In the genomic region with DNA sequence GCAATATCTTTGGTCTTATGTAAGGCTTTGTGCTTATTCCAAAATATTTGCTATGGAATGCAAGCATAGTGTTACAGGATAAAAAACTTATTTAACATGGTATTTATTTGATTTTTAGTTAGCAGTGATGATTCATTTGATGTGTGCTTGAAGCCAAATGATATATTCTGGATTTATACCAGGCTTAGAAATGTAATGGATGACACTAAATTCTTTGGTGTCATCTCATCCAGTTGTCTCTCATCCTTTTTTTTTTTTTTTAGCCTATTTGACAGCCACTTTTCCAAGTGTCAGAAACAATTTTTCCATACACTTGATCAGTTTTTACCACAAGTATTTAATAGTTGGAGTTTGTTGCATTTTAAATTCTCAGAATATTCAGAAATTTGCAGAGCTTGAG, we compare ENCODE assay signal across 22 cellular contexts.
"Had no signal": no experiment of that assay in that cellular context is flagged by ENCODE, and none has a peak within 500 bp of the region (broad histone marks: within the 10 kb centered on the region; RNA-seq: fewer than 3 reads in every experiment).

No MANE protein-coding gene starts in this region.

- H3K27me3 ChIP-seq: brain microvascular endothelial cell, foreskin keratinocyte, right atrium auricular region had no signal

- H3K9me3 ChIP-seq: right atrium auricular region had no signal

- FAIRE-seq: small intestine had no signal

- H3K27me3 Mint-ChIP-seq: activated CD4-positive, alpha-beta T cell treated with anti-CD3 and anti-CD28 coated beads, Interleukin-2, amount 10 ng/mL, durations not matched to agents 7 days and 5 days; activated naive CD8-positive, alpha-beta T cell; dendritic cell treated with granulocyte-macrophage colony-stimulating factor and Interleukin-4, amounts not matched to agents 40 ng/mL and 50 ng/mL, for 4 days; effector memory CD8-positive, alpha-beta T cell; progenitor cell of endocrine pancreas; T-cell; type B pancreatic cell had no signal

- H3K27ac ChIP-seq: brain microvascular endothelial cell, foreskin keratinocyte, right atrium auricular region had no signal

- DNase-seq: activated CD4-positive, alpha-beta T cell treated with anti-CD3 and anti-CD28 coated beads, Interleukin-2, amount 10 ng/mL, durations not matched to agents 7 days and 5 days; activated CD8-positive, alpha-beta memory T cell treated with anti-CD3 and anti-CD28 coated beads, Interleukin-2, amount 50 U/mL, for 48 hours; activated gamma-delta T cell; activated T-cell treated with anti-CD3 and anti-CD28 coated beads, Interleukin-2, amount 50 U/mL, for 72 hours; amygdala; brain microvascular endothelial cell; effector memory CD8-positive, alpha-beta T cell; foreskin keratinocyte; immature natural killer cell; occipital lobe; small intestine; stimulated activated CD4-positive, alpha-beta T cell treated with anti-CD3 and anti-CD28 coated beads, Interleukin-4, amount 100 ng/mL, for 4 hours; stimulated activated CD8-positive, alpha-beta memory T cell treated with anti-CD3 and anti-CD28 coated beads, Interleukin-4, amount 100 ng/mL, for 48 hours; stimulated activated naive CD4-positive, alpha-beta T cell treated with Interleukin-2 at 50 U/mL for 16 hours; T-cell; T-helper 9 cell had no signal

- H3K36me3 Mint-ChIP-seq: type B pancreatic cell had no signal

- H3K4me1 Mint-ChIP-seq: activated CD4-positive, alpha-beta T cell treated with anti-CD3 and anti-CD28 coated beads, Interleukin-2, amount 10 ng/mL, durations not matched to agents 7 days and 5 days; immature natural killer cell had no signal

- ATAC-seq: activated T-cell treated with anti-CD3 and anti-CD28 coated beads, Interleukin-2, amount 50 U/mL, for 72 hours; effector memory CD8-positive, alpha-beta T cell; foreskin keratinocyte; T-cell had no signal

- H3K9me3 Mint-ChIP-seq: activated T-cell treated with anti-CD3 and anti-CD28 coated beads, Interleukin-2, amount 50 U/mL, for 72 hours; dendritic cell treated with granulocyte-macrophage colony-stimulating factor and Interleukin-4, amounts not matched to agents 40 ng/mL and 50 ng/mL, for 4 days; effector memory CD8-positive, alpha-beta T cell; immature natural killer cell; nephron; type B pancreatic cell had no signal

- H3K36me3 ChIP-seq: brain microvascular endothelial cell, right atrium auricular region had no signal

- H3K4me3 ChIP-seq: right atrium auricular region had no signal

- H3K4me3 Mint-ChIP-seq: activated CD4-positive, alpha-beta T cell treated with anti-CD3 and anti-CD28 coated beads, Interleukin-2, amount 10 ng/mL, durations not matched to agents 7 days and 5 days; activated naive CD8-positive, alpha-beta T cell; activated T-cell treated with anti-CD3 and anti-CD28 coated beads, Interleukin-2, amount 50 U/mL, for 72 hours; dendritic cell treated with granulocyte-macrophage colony-stimulating factor and Interleukin-4, amounts not matched to agents 40 ng/mL and 50 ng/mL, for 4 days; effector memory CD8-positive, alpha-beta T cell; immature natural killer cell; nephron; T-cell; type B pancreatic cell had no signal

- H3K27ac Mint-ChIP-seq: activated CD4-positive, alpha-beta T cell treated with anti-CD3 and anti-CD28 coated beads, Interleukin-2, amount 10 ng/mL, durations not matched to agents 7 days and 5 days; activated naive CD8-positive, alpha-beta T cell; activated T-cell treated with anti-CD3 and anti-CD28 coated beads, Interleukin-2, amount 50 U/mL, for 72 hours; dendritic cell treated with granulocyte-macrophage colony-stimulating factor and Interleukin-4, amounts not matched to agents 40 ng/mL and 50 ng/mL, for 4 days; effector memory CD8-positive, alpha-beta T cell; immature natural killer cell; nephron; progenitor cell of endocrine pancreas; T-cell; type B pancreatic cell had no signal
